In genomic region chr5:90434116-90434714, GRCh38 we compare ENCODE assay signal across 8 cellular contexts. TPM values are rescaled to one million over a fixed set of nuclear protein-coding genes. Genes with fewer than 3 reads are reported as not detected.
A peak's percentile ranks its signal among the peaks of the same experiment; 100 is the strongest.
DNase-seq lines count a peak whose midpoint lies in the region; ATAC-seq, FAIRE-seq and TF ChIP-seq lines count a peak whose summit lies in the region.

No MANE protein-coding gene starts in this region.

- H3K4me3 ChIP-seq in A549, result no peak overlapping the region
- H3K4me3 ChIP-seq in right lobe of liver, result no peak overlapping the region

- H3K27me3 ChIP-seq in right lobe of liver, result no peaks in the 10 kb centered on the region

- peak; percentile 66 to 79 for TF ChIP-seq RAD21 in A549 (conservative IDR thresholded peaks at IDR 0.05 in 1 of 2, IDR thresholded peaks at IDR 0.05 in 1 of 2)

- ATAC-seq in A549, result peak; percentile 93 to 97; a peak in 4 of 6 replicates
- ATAC-seq in HG03460 (IDR thresholded peaks at IDR 0.05; ENCODE audit: unreplicated experiment), result peak; percentile 53
- ATAC-seq in SK-N-SH treated with all-trans-retinoic acid at 6 μM for 48 hours, result peak; percentile 99
- peak; percentile 63 to 71 (median 65) for ATAC-seq in right lobe of liver
- no peak for ATAC-seq in HG02973 (IDR thresholded peaks at IDR 0.05; ENCODE audit: unreplicated experiment)

- no peak for TF ChIP-seq POLR2A in A549 (IDR thresholded peaks at IDR 0.05; ENCODE audit: low read length)
- TF ChIP-seq POLR2A in right lobe of liver (IDR thresholded peaks at IDR 0.05), result no peak

- H3K4me1 ChIP-seq in A549 (no peaks in the 10 kb centered on the region), right lobe of liver (peaks cover 0 to 11% (median 2%) of the 10 kb centered on the region in 4 donors)

- peak; percentile 53 for TF ChIP-seq CTCF in A549 (IDR thresholded peaks at IDR 0.05)
- TF ChIP-seq CTCF in GM10266 (IDR thresholded peaks at IDR 0.05; ENCODE audit: control insufficient read depth, insufficient read depth, low read depth, missing control alignments), result peak; percentile 71
- peak; percentile 11 to 62 (median 52) for TF ChIP-seq CTCF in right lobe of liver (IDR thresholded peaks at IDR 0.05)

- POLR2A ChIA-PET in A549 (lab: Yijun Ruan, JAX), result no interaction called here

- FAIRE-seq in A549 (lab: Jason Lieb, UNC), result no peak

- 60% methylated on average over 5 of the region's 5 CpGs for WGBS in A549 (ENCODE audit: missing lambda C conversion rate)
- 56% methylated on average over 5 of the region's 5 CpGs for WGBS in right lobe of liver (ENCODE audit: insufficient coverage, low coverage, low lambda C conversion rate, missing lambda C conversion rate)

- DNase-seq in A549 (ENCODE audit: low read depth in 1 of 2, low spot score in 1 of 2), result peak in 1 of 2 experiments; percentile 57
- peak; percentile 10 for DNase-seq in GM10266 (ENCODE audit: extremely low spot score)
- DNase-seq in astrocyte of the hippocampus (ENCODE audit: low read depth, low spot score), result peak; percentile 53
- peak in 1 of 3 donors; percentile 28 for DNase-seq in right lobe of liver
- DNase-seq in stimulated activated naive CD4-positive, alpha-beta T cell (lab: John Stamatoyannopoulos, UW), result peak in 5 of 6 experiments; percentile 1 to 45 (median 18)

- no peaks in the 10 kb centered on the region for H3K36me3 ChIP-seq in right lobe of liver

- H3K9me3 ChIP-seq in A549, result no peaks in the 10 kb centered on the region
- no peaks in the 10 kb centered on the region for H3K9me3 ChIP-seq in right lobe of liver

- no peak for TF ChIP-seq EP300 in A549 (IDR thresholded peaks at IDR 0.05)

- CTCF ChIA-PET in A549 (lab: Yijun Ruan, JAX), result interaction anchor here (0.7 to 6.8 kb wide), 8 partner anchors 9 to 1706 kb away, joined by 3 to 60 read pairs (median 3); partner anchors contain the start of genes CETN3 and LYSMD3

- no peak overlapping the region for H3K4me2 ChIP-seq in A549

- intact Hi-C loops in right lobe of liver (cut with DNase I), result no loop called here

- no peak overlapping the region for H3K27ac ChIP-seq in A549
- no peak overlapping the region for H3K27ac ChIP-seq in right lobe of liver

TF ChIP-seq in A549, 52 proteins besides CTCF, POLR2A, EP300 and RAD21:
- TF ChIP-seq ELK1 (IDR thresholded peaks at IDR 0.05; ENCODE audit: low read depth, low read length) (no peak), REST (IDR thresholded peaks at IDR 0.05) (no peak), MAFK (IDR thresholded peaks at IDR 0.05; ENCODE audit: partially characterized antibody) (no peak), SMC3 (IDR thresholded peaks at IDR 0.05) (peak; percentile 37; the same call in 1 of the 3 replicates), HOXB13 (CRISPR knock-in tag; IDR thresholded peaks at IDR 0.05; ENCODE audit: low read depth) (no peak), TFCP2L1 (CRISPR knock-in tag; IDR thresholded peaks at IDR 0.05) (no peak)

TF ChIP-seq in SK-N-SH treated with all-trans-retinoic acid at 6 μM for 48 hours, 23 proteins besides CTCF, POLR2A, EP300 and RAD21 (continues in another document):
- no peak for TF ChIP-seq ISL1 (CRISPR knock-in tag; IDR thresholded peaks at IDR 0.05)
- no peak for TF ChIP-seq TCF4 (CRISPR knock-in tag; IDR thresholded peaks at IDR 0.05; ENCODE audit: borderline replicate concordance)
- TF ChIP-seq PATZ1 (CRISPR knock-in tag; IDR thresholded peaks at IDR 0.05; ENCODE audit: borderline replicate concordance), result no peak
- TF ChIP-seq CSRNP3 (CRISPR knock-in tag; IDR thresholded peaks at IDR 0.05), result no peak
- no peak for TF ChIP-seq ARNTL (CRISPR knock-in tag; IDR thresholded peaks at IDR 0.05; ENCODE audit: borderline replicate concordance, low read depth)
- no peak for TF ChIP-seq ZFP3 (CRISPR knock-in tag; IDR thresholded peaks at IDR 0.05)
- no peak for TF ChIP-seq CSDC2 (CRISPR knock-in tag; IDR thresholded peaks at IDR 0.05)
- TF ChIP-seq TOX (CRISPR knock-in tag; IDR thresholded peaks at IDR 0.05; ENCODE audit: borderline replicate concordance), result no peak
- TF ChIP-seq PPARA (CRISPR knock-in tag; IDR thresholded peaks at IDR 0.05; ENCODE audit: borderline replicate concordance), result no peak
- no peak for TF ChIP-seq TSHZ2 (CRISPR knock-in tag; IDR thresholded peaks at IDR 0.05)
- TF ChIP-seq ZNF70 (CRISPR knock-in tag; IDR thresholded peaks at IDR 0.05), result no peak

RNA-seq across cellular contexts. Expression of gene CETN3, which starts 24.7 kb away (rescaled TPM):
- 18.4 and 50.8 TPM in 2 replicates for polyA plus RNA-seq in A549 (2011; rRNA removed)
- polyA plus RNA-seq in A549 (2012; cell fraction: cytosol; rRNA removed), result 2.7 and 5.4 TPM in 2 replicates
- polyA plus RNA-seq in A549 (2012; cell fraction: nucleus; rRNA removed), result 0.84 and 1.4 TPM in 2 replicates
- 49.8 to 52.9 TPM (median 49.9 TPM) in 3 replicates for polyA plus RNA-seq in A549 (2017; fragmentation: RNase III; extraction: RNeasy Plus Mini Kit Qiagen cat#74134 plus additional on column Dnase treatment)
- polyA minus RNA-seq in A549 (2011; rRNA and poly(A)+ RNA removed), result 0.39 and 1.4 TPM in 2 replicates
- total RNA-seq in right lobe of liver, result 1 to 10 TPM; 4.2 to 8.0 (median 6.9) TPM

RNA-seq across cellular contexts. Expression of gene MBLAC2, which starts 40.4 kb away (rescaled TPM):
- polyA plus RNA-seq in A549 (2011; rRNA removed), result 4.4 and 5.3 TPM in 2 replicates
- polyA plus RNA-seq in A549 (2012; cell fraction: cytosol; rRNA removed), result 1.5 and 2.2 TPM in 2 replicates
- polyA plus RNA-seq in A549 (2012; cell fraction: nucleus; rRNA removed), result 2.7 and 2.9 TPM in 2 replicates
- 4.4 to 5.7 TPM (median 5.4 TPM) in 3 replicates for polyA plus RNA-seq in A549 (2017; fragmentation: RNase III; extraction: RNeasy Plus Mini Kit Qiagen cat#74134 plus additional on column Dnase treatment)
- 3.4 and 4.2 TPM in 2 replicates for polyA minus RNA-seq in A549 (2011; rRNA and poly(A)+ RNA removed)
- total RNA-seq in right lobe of liver, result 1 to 10 TPM; 2.3 to 5.3 (median 3.9) TPM

RNA-seq across cellular contexts. Expression of gene POLR3G, which starts 40.4 kb away (rescaled TPM):
- polyA plus RNA-seq in A549 (2011; rRNA removed) (15.7 and 22.6 TPM in 2 replicates), A549 (2017; fragmentation: RNase III; extraction: RNeasy Plus Mini Kit Qiagen cat#74134 plus additional on column Dnase treatment) (11.6 to 17.5 TPM (median 11.7 TPM) in 3 replicates)
- 18.5 and 28.6 TPM in 2 replicates for polyA plus RNA-seq in A549 (2012; cell fraction: cytosol; rRNA removed)
- polyA plus RNA-seq in A549 (2012; cell fraction: nucleus; rRNA removed), result 13.6 and 21.8 TPM in 2 replicates
- polyA minus RNA-seq in A549 (2011; rRNA and poly(A)+ RNA removed), result 2.4 and 3.5 TPM in 2 replicates
- total RNA-seq in right lobe of liver, result 1 to 10 TPM; 1.2 to 7.7 (median 2.0) TPM
